In the genomic region with DNA sequence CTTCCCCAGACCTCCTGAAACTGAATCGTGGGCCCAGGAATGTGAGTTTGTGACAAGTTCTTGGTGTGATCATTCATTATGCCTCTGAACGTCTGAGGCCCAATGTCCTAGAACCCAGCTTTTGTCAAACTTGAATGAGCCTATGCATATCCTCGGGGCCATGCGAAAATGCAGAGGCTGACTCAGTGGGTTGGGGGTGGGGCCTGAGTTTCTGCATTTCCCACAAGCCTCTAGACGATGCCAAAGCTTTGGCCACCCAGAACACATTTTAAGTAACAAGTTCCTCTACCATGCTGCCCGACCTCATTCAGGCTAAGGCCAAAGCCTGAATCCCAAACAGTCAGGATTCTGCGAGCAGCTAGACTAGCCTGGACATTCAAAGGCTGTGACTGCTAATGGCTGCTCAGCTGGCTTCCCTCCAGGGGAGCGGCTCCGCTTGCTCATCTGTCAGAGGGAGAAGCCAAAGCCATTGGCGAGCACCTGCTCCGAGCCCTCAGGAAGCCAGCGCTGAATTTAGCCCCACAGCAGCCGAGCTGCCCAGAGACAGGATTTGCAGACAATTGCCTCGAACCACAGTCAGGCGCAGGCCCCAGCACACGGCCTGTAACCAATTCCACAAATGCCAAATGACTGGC, we compare ENCODE assay signal across 1 cellular context.
TF ChIP-seq lines count a peak whose summit lies in the region.

No MANE protein-coding gene starts in this region.

TF ChIP-seq in H1, 55 proteins besides CTCF, POLR2A, EP300 and RAD21 (continued from another document):
- TF ChIP-seq, protein P1, sequence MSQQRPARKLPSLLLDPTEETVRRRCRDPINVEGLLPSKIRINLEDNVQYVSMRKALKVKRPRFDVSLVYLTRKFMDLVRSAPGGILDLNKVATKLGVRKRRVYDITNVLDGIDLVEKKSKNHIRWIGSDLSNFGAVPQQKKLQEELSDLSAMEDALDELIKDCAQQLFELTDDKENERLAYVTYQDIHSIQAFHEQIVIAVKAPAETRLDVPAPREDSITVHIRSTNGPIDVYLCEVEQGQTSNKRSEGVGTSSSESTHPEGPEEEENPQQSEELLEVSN (IDR thresholded peaks at IDR 0.05): peak; percentile 78
- TF ChIP-seq TEAD4 (IDR thresholded peaks at IDR 0.05; ENCODE audit: low read depth, low read length): peak; percentile 27; the same call in 1 of the 2 replicates
- no peak for TF ChIP-seq POU5F1 (IDR thresholded peaks at IDR 0.05; ENCODE audit: low read depth, low read length)
- peak in 1 of 2 experiments; percentile 60; a peak in 1 of 4 replicates for TF ChIP-seq SIN3A (conservative IDR thresholded peaks at IDR 0.05 in 1 of 2, IDR thresholded peaks at IDR 0.05 in 1 of 2; ENCODE audit: low read depth in 1 of 2, low read length in 2 of 2)
- TF ChIP-seq NANOG (IDR thresholded peaks at IDR 0.05; ENCODE audit: insufficient read depth, low read depth, low read length, poor library complexity, severe bottlenecking): peak; percentile 78
- TF ChIP-seq RFX5 (IDR thresholded peaks at IDR 0.05; ENCODE audit: borderline replicate concordance, low read depth, low read length): no peak
- 0 out of 2 replicates have a peak, but pooled peaks have one; percentile 43 for TF ChIP-seq RBBP5 (IDR thresholded peaks at IDR 0.05; ENCODE audit: borderline replicate concordance, low read depth, low read length)
- TF ChIP-seq TCF12 (IDR thresholded peaks at IDR 0.05; ENCODE audit: low read depth, low read length): peak; percentile 39; the same call in 1 of the 2 replicates
- TF ChIP-seq SIRT6 (IDR thresholded peaks at IDR 0.05; ENCODE audit: low read length): no peak
- peak; percentile 32 to 44; a peak in 2 of 4 replicates for TF ChIP-seq HDAC2 (IDR thresholded peaks at IDR 0.05; ENCODE audit: borderline replicate concordance in 1 of 2, low read depth in 2 of 2, low read length in 2 of 2)
